ENCODE assay signal across 10 cellular contexts in genomic region chr2:66437601-66438497, GRCh38. TPM values are rescaled to one million over a fixed set of nuclear protein-coding genes. Genes with fewer than 3 reads are reported as not detected.
DNase-seq lines count a peak whose midpoint lies in the region; ATAC-seq lines count a peak whose summit lies in the region.
"Had no signal": no experiment of that assay in that cellular context is flagged by ENCODE, and none has a peak within 500 bp of the region (broad histone marks: within the 10 kb centered on the region; RNA-seq: fewer than 3 reads in every experiment).

No MANE protein-coding gene starts in this region.

- CTCF ChIA-PET in activated CD4-positive, alpha-beta memory T cell treated with anti-CD3 and anti-CD28 coated beads for 36 hours (lab: Charles Lee): interaction anchor here (1.2 kb wide), 1 partner anchor 60 kb away, joined by 3 read pairs; no protein-coding TSS in a partner anchor

- no peaks in the 10 kb centered on the region for H3K9me3 Mint-ChIP-seq in effector memory CD8-positive, alpha-beta T cell
- no peaks in the 10 kb centered on the region for H3K9me3 Mint-ChIP-seq in activated CD4-positive, alpha-beta memory T cell treated with anti-CD3 and anti-CD28 coated beads for 36 hours
- no peaks in the 10 kb centered on the region for H3K9me3 Mint-ChIP-seq in activated T-cell treated with anti-CD3 and anti-CD28 coated beads, Interleukin-2, amount 50 U/mL, for 4 hours

- peaks cover 13 to 20% of the 10 kb centered on the region in 2 donors for H3K4me1 Mint-ChIP-seq in effector memory CD8-positive, alpha-beta T cell (ENCODE audit: low read depth in 2 of 2)
- peaks cover 30% of the 10 kb centered on the region for H3K4me1 Mint-ChIP-seq in activated CD4-positive, alpha-beta memory T cell treated with anti-CD3 and anti-CD28 coated beads for 36 hours (ENCODE audit: low read depth)
- H3K4me1 Mint-ChIP-seq in activated T-cell treated with anti-CD3 and anti-CD28 coated beads, Interleukin-2, amount 50 U/mL, for 4 hours (ENCODE audit: low read depth): peaks cover 35% of the 10 kb centered on the region

- H3K4me1 ChIP-seq in muscle layer of duodenum (ENCODE audit: control insufficient read depth in 1 of 2, insufficient read depth in 2 of 2, low read length in 2 of 2): peaks cover 0 to 4% of the 10 kb centered on the region in 2 donors
- no peaks in the 10 kb centered on the region for H3K4me1 ChIP-seq in aorta (ENCODE audit: control insufficient read depth in 1 of 2, insufficient read depth in 2 of 2, low read length in 2 of 2)

- peak overlapping the region; percentile 81 to 93 for H3K4me3 ChIP-seq in muscle layer of duodenum (ENCODE audit: low read depth in 1 of 2, low read length in 2 of 2)
- peak overlapping the region; percentile 70 to 91 for H3K4me3 ChIP-seq in aorta (ENCODE audit: low read length in 2 of 2)

- H3K9me3 ChIP-seq in muscle layer of duodenum (ENCODE audit: control insufficient read depth in 1 of 2, low read length in 2 of 2): no peaks in the 10 kb centered on the region
- no peaks in the 10 kb centered on the region for H3K9me3 ChIP-seq in aorta (ENCODE audit: control insufficient read depth, low read length)

- H3K36me3 ChIP-seq in muscle layer of duodenum (ENCODE audit: control insufficient read depth in 1 of 2, insufficient read depth in 2 of 2, low read length in 2 of 2): no peaks in the 10 kb centered on the region
- no peaks in the 10 kb centered on the region for H3K36me3 ChIP-seq in aorta (ENCODE audit: control insufficient read depth in 1 of 2, insufficient read depth in 2 of 2, low read length in 1 of 2)

- H3K27ac ChIP-seq in epithelial cell of prostate: peak overlapping the region; percentile 85
- peak overlapping the region; percentile 88 for H3K27ac ChIP-seq in muscle layer of duodenum (ENCODE audit: low read length)
- H3K27ac ChIP-seq in aorta (ENCODE audit: low read depth in 1 of 2, low read length in 2 of 2): peak overlapping the region; percentile 84 to 92

- H3K27me3 ChIP-seq in muscle layer of duodenum (ENCODE audit: low read depth, low read length): no peaks in the 10 kb centered on the region
- H3K27me3 ChIP-seq in aorta (ENCODE audit: control insufficient read depth in 1 of 2, insufficient read depth in 2 of 2, low read length in 1 of 2): no peaks in the 10 kb centered on the region

- peak; percentile 64 for DNase-seq in Right ventricle myocardium inferior (ENCODE audit: missing footprints)
- DNase-seq in cardiac septum (ENCODE audit: low spot score): no peak
- no peak for DNase-seq in epithelial cell of prostate (ENCODE audit: low read depth, low spot score)
- DNase-seq in aorta: peak in 1 of 2 donors; percentile 45
- no peak for DNase-seq in effector memory CD8-positive, alpha-beta T cell
- no peak for DNase-seq in activated CD4-positive, alpha-beta memory T cell treated with anti-CD3 and anti-CD28 coated beads for 36 hours
- DNase-seq in activated T-cell treated with anti-CD3 and anti-CD28 coated beads, Interleukin-2, amount 50 U/mL, for 4 hours: no peak
- DNase-seq: CD4-positive, CD25-positive, alpha-beta regulatory T cell; NCI-H526 had no signal

- peaks cover 67 to 81% of the 10 kb centered on the region in 2 donors for H3K27me3 Mint-ChIP-seq in effector memory CD8-positive, alpha-beta T cell
- H3K27me3 Mint-ChIP-seq in activated CD4-positive, alpha-beta memory T cell treated with anti-CD3 and anti-CD28 coated beads for 36 hours: peaks cover 67% of the 10 kb centered on the region
- peaks cover 79% of the 10 kb centered on the region for H3K27me3 Mint-ChIP-seq in activated T-cell treated with anti-CD3 and anti-CD28 coated beads, Interleukin-2, amount 50 U/mL, for 4 hours (ENCODE audit: low read depth)

- ATAC-seq in Right ventricle myocardium inferior: peak; percentile 21
- no peak for ATAC-seq in aorta (ENCODE audit: low FRiP score)
- ATAC-seq in effector memory CD8-positive, alpha-beta T cell (replicated peaks): no peak
- ATAC-seq in activated T-cell treated with anti-CD3 and anti-CD28 coated beads, Interleukin-2, amount 50 U/mL, for 4 hours: no peak

- intact Hi-C loops in Right ventricle myocardium inferior (cut with DNase I) (loop anchor here (5.0 to 10.0 kb wide), 3 partner anchors 409 to 1127 kb away; partner anchors contain the start of gene ETAA1), cardiac septum (cut with DNase I) (loop anchor here (5.0 kb wide), 2 partner anchors 59 to 136 kb away; no protein-coding TSS in a partner anchor), aorta (cut with DNase I) (loop anchor here (10.0 kb wide), 2 partner anchors 407 to 1597 kb away; no protein-coding TSS in a partner anchor)
- intact Hi-C loops in activated CD4-positive, alpha-beta memory T cell treated with anti-CD3 and anti-CD28 coated beads for 36 hours (cut with micrococcal nuclease): no loop called here

- WGBS in aorta, 2 donors: 0 to 3% methylated on average over 26 of the region's 26 CpGs

- H3K4me3 Mint-ChIP-seq in effector memory CD8-positive, alpha-beta T cell: no peak overlapping the region
- no peak overlapping the region for H3K4me3 Mint-ChIP-seq in activated CD4-positive, alpha-beta memory T cell treated with anti-CD3 and anti-CD28 coated beads for 36 hours
- no peak overlapping the region for H3K4me3 Mint-ChIP-seq in activated T-cell treated with anti-CD3 and anti-CD28 coated beads, Interleukin-2, amount 50 U/mL, for 4 hours
- H3K4me3 Mint-ChIP-seq: CD4-positive, CD25-positive, alpha-beta regulatory T cell had no signal

- POLR2A ChIA-PET in activated CD4-positive, alpha-beta memory T cell treated with anti-CD3 and anti-CD28 coated beads for 36 hours (lab: Charles Lee): no interaction called here

- no peaks in the 10 kb centered on the region for H3K36me3 Mint-ChIP-seq in effector memory CD8-positive, alpha-beta T cell (ENCODE audit: insufficient read depth)
- H3K36me3 Mint-ChIP-seq in activated CD4-positive, alpha-beta memory T cell treated with anti-CD3 and anti-CD28 coated beads for 36 hours: peaks cover 2% of the 10 kb centered on the region
- H3K36me3 Mint-ChIP-seq in activated T-cell treated with anti-CD3 and anti-CD28 coated beads, Interleukin-2, amount 50 U/mL, for 4 hours (ENCODE audit: insufficient read depth): no peaks in the 10 kb centered on the region
- H3K36me3 Mint-ChIP-seq: CD4-positive, CD25-positive, alpha-beta regulatory T cell had no signal

- H3K27ac Mint-ChIP-seq in effector memory CD8-positive, alpha-beta T cell: no peak overlapping the region
- H3K27ac Mint-ChIP-seq in activated CD4-positive, alpha-beta memory T cell treated with anti-CD3 and anti-CD28 coated beads for 36 hours: no peak overlapping the region
- H3K27ac Mint-ChIP-seq: CD4-positive, CD25-positive, alpha-beta regulatory T cell had no signal

RNA-seq across cellular contexts. Expression of gene MEIS1, which starts 2.9 kb away (rescaled TPM):
- total RNA-seq in Right ventricle myocardium inferior (40.1 TPM), cardiac septum (24.7 TPM), aorta (10 to 100 TPM; 35.4 to 76.6 TPM)
- 10 to 100 TPM in 1 of 2 donors, 1 to 10 TPM in 1; 7.6 to 31.5 TPM for polyA plus RNA-seq in aorta
- not detected for total RNA-seq in activated CD4-positive, alpha-beta memory T cell treated with anti-CD3 and anti-CD28 coated beads for 36 hours
- under 1 TPM; 0.46 to 0.53 (median 0.46) TPM for total RNA-seq in activated T-cell treated with anti-CD3 and anti-CD28 coated beads, Interleukin-2, amount 50 U/mL, for 4 hours
- polyA plus RNA-seq: CD4-positive, CD25-positive, alpha-beta regulatory T cell had no signal

Comparison
In these comparisons a context has a peak if more than half of its experiments do, and no peak if none do; other contexts are left out.
1. RNA of gene MEIS1, which starts 2.9 kb away (total RNA-seq): 35.4 to 76.6 TPM in aorta, 40.1 TPM in Right ventricle myocardium inferior (single experiment) and 24.7 TPM in cardiac septum (single experiment); 0.46 to 0.53 TPM in activated T-cell treated with anti-CD3 and anti-CD28 coated beads, Interleukin-2, amount 50 U/mL, for 4 hours and not detected in activated CD4-positive, alpha-beta memory T cell treated with anti-CD3 and anti-CD28 coated beads for 36 hours; every median in the first group is over 10 times any median in the second.
2. Peak in every context shown above with its lines, with median percentiles within 50 percentile points of each other: H3K27ac ChIP-seq.